ENCODE assay signal across 11 cellular contexts in genomic region chr2:139905624-139906023, GRCh38.
"Had no signal": no experiment of that assay in that cellular context is flagged by ENCODE, and none has a peak within 500 bp of the region (broad histone marks: within the 10 kb centered on the region; RNA-seq: fewer than 3 reads in every experiment).

No MANE protein-coding gene starts in this region.

- H3K9me3 ChIP-seq: HAP-1 had no signal

- ATAC-seq: GM23338, HCT116 had no signal

- H2AFZ ChIP-seq: GM23248, GM23338 had no signal

- H3K4me3 ChIP-seq: GM23248, GM23338, HAP-1 had no signal

- DNase-seq: GM23248, GOT3, H7, H9, HCEC 1CT, HFFc6 had no signal

- H3K4me2 ChIP-seq: GM23338 had no signal

- FAIRE-seq: H1, H54 had no signal

- H3K27ac ChIP-seq: GM23248 had no signal

- H3K36me3 ChIP-seq: HAP-1 had no signal

- H3K9ac ChIP-seq: GM23248 had no signal

- H3K4me1 ChIP-seq: HAP-1 had no signal
